ENCODE assay signal across 9 cellular contexts in genomic region chr9:76369583-76369982, GRCh38. TPM values are rescaled to one million over a fixed set of nuclear protein-coding genes. Genes with fewer than 3 reads are reported as not detected.
DNase-seq lines count a peak whose midpoint lies in the region; ATAC-seq and TF ChIP-seq lines count a peak whose summit lies in the region.
"Had no signal": no experiment of that assay in that cellular context is flagged by ENCODE, and none has a peak within 500 bp of the region (broad histone marks: within the 10 kb centered on the region; RNA-seq: fewer than 3 reads in every experiment).

No MANE protein-coding gene starts in this region.

- H4K20me1 ChIP-seq in fibroblast of lung (ENCODE audit: control insufficient read depth, extremely low read depth, insufficient read depth, low read length) = no peaks in the 10 kb centered on the region

- no peak for TF ChIP-seq CTCF in fibroblast of lung (conservative IDR thresholded peaks at IDR 0.05 in 1 of 2, IDR thresholded peaks at IDR 0.05 in 1 of 2; ENCODE audit: low read depth in 1 of 2, low read length in 2 of 2)

- H3K27ac Mint-ChIP-seq in stimulated activated naive CD8-positive, alpha-beta T cell treated with anti-CD3 and anti-CD28 coated beads, Interleukin-15, amount 100 ng/mL, for 72 hours = no peak overlapping the region

- H3K9ac ChIP-seq in fibroblast of lung (ENCODE audit: insufficient read depth, low read length) = no peak overlapping the region

- DNase-seq in COLO668 (lab: John Stamatoyannopoulos, UW; ENCODE audit: unreplicated experiment) (peak; percentile 88), NCI-H510A (lab: John Stamatoyannopoulos, UW) (peak; percentile 79), fibroblast of lung (ENCODE audit: low read depth in 2 of 2) (peak; percentile 60 to 86), GM19240 (ENCODE audit: insufficient read length, low spot score) (no peak), mesenteric fat pad (ENCODE audit: low spot score) (no peak)
- no peak for DNase-seq in stimulated activated naive CD8-positive, alpha-beta T cell treated with anti-CD3 and anti-CD28 coated beads, Interleukin-15, amount 100 ng/mL, for 72 hours
- no peak for DNase-seq in stimulated activated CD4-positive, alpha-beta T cell treated with anti-CD3 and anti-CD28 coated beads, Interleukin-12 subunit alpha, Interleukin-12 subunit beta, amount 100 ng/mL, for 4 hours

- no peak overlapping the region for H3K4me3 Mint-ChIP-seq in stimulated activated naive CD8-positive, alpha-beta T cell treated with anti-CD3 and anti-CD28 coated beads, Interleukin-15, amount 100 ng/mL, for 72 hours

- no peaks in the 10 kb centered on the region for H3K27me3 ChIP-seq in fibroblast of lung (ENCODE audit: control insufficient read depth, insufficient read depth, low read length)

- H2AFZ ChIP-seq in fibroblast of lung (ENCODE audit: low read length) = no peak overlapping the region

- no peaks in the 10 kb centered on the region for H3K79me2 ChIP-seq in fibroblast of lung (ENCODE audit: control insufficient read depth, insufficient read depth, low read length)

- no peak overlapping the region for H3K4me2 ChIP-seq in fibroblast of lung (ENCODE audit: extremely low read depth, insufficient read depth, low read length)

- H3K9me3 Mint-ChIP-seq in stimulated activated naive CD8-positive, alpha-beta T cell treated with anti-CD3 and anti-CD28 coated beads, Interleukin-15, amount 100 ng/mL, for 72 hours = no peaks in the 10 kb centered on the region

- H3K36me3 ChIP-seq in fibroblast of lung (ENCODE audit: control insufficient read depth, insufficient read depth, low read length) = no peaks in the 10 kb centered on the region

- H3K4me1 Mint-ChIP-seq in stimulated activated naive CD8-positive, alpha-beta T cell treated with anti-CD3 and anti-CD28 coated beads, Interleukin-15, amount 100 ng/mL, for 72 hours = no peaks in the 10 kb centered on the region

- peak; percentile 62 for ATAC-seq in HG02884 (IDR thresholded peaks at IDR 0.05; ENCODE audit: unreplicated experiment)
- ATAC-seq in stimulated activated naive CD8-positive, alpha-beta T cell treated with anti-CD3 and anti-CD28 coated beads, Interleukin-15, amount 100 ng/mL, for 72 hours = no peak

- H3K27ac ChIP-seq in fibroblast of lung (ENCODE audit: insufficient read depth, low read length) = no peak overlapping the region
- H3K27ac ChIP-seq: C4-2B had no signal

- no peak overlapping the region for H3K4me3 ChIP-seq in fibroblast of lung (replicated peaks in 1 of 4; ENCODE audit: control extremely low read depth in 1 of 4, insufficient read depth in 1 of 4, low read depth in 3 of 4, low read length in 4 of 4)

- no peaks in the 10 kb centered on the region for H3K9me3 ChIP-seq in fibroblast of lung (ENCODE audit: control insufficient read depth, insufficient read depth, low read depth, low read length)

- H3K27me3 Mint-ChIP-seq in stimulated activated naive CD8-positive, alpha-beta T cell treated with anti-CD3 and anti-CD28 coated beads, Interleukin-15, amount 100 ng/mL, for 72 hours = peaks cover 6% of the 10 kb centered on the region

- H3K4me1 ChIP-seq in fibroblast of lung (ENCODE audit: control insufficient read depth, extremely low read depth, insufficient read depth, low read length) = peaks cover 8% of the 10 kb centered on the region

RNA-seq across cellular contexts. Expression of gene RFK, which starts 24.6 kb away (rescaled TPM):
- 21.3 and 22.8 TPM in 2 replicates for total RNA-seq in fibroblast of lung
- polyA plus RNA-seq in fibroblast of lung = 27.5 and 28.9 TPM in 2 replicates
- 17.3 and 21.3 TPM in 2 replicates for polyA plus RNA-seq in fibroblast of lung (2012)
- polyA minus RNA-seq in fibroblast of lung (ENCODE audit: low replicate concordance) = 1.4 and 2.1 TPM in 2 replicates
- total RNA-seq in mesenteric fat pad = 17.3 TPM

Comparison
In these comparisons a context has a peak if more than half of its experiments do, and no peak if none do; other contexts are left out.
1. DNase-seq: peak in COLO668 (single experiment), NCI-H510A (single experiment) and fibroblast of lung (2 of 2); none in GM19240 (single experiment), mesenteric fat pad (single experiment), stimulated activated naive CD8-positive, alpha-beta T cell treated with anti-CD3 and anti-CD28 coated beads, Interleukin-15, amount 100 ng/mL, for 72 hours (0 of 2) and stimulated activated CD4-positive, alpha-beta T cell treated with anti-CD3 and anti-CD28 coated beads, Interleukin-12 subunit alpha, Interleukin-12 subunit beta, amount 100 ng/mL, for 4 hours (single experiment).